In genomic region chr10:102334106-102334505, GRCh38 we compare ENCODE assay signal across 15 cellular contexts.
DNase-seq lines count a peak whose midpoint lies in the region; ATAC-seq and TF ChIP-seq lines count a peak whose summit lies in the region.
"Had no signal": no experiment of that assay in that cellular context is flagged by ENCODE, and none has a peak within 500 bp of the region (broad histone marks: within the 10 kb centered on the region; RNA-seq: fewer than 3 reads in every experiment).

No MANE protein-coding gene starts in this region.

- no peak for TF ChIP-seq CTCF in SK-N-SH (IDR thresholded peaks at IDR 0.05)
- no peak for TF ChIP-seq CTCF in epithelial cell of proximal tubule (conservative IDR thresholded peaks at IDR 0.05; ENCODE audit: low read depth, low read length)

- H2BK5ac ChIP-seq in mesenchymal stem cell (ENCODE audit: low read depth, low read length, poor library complexity, severe bottlenecking), result no peak overlapping the region

- no peak for ATAC-seq in stimulated activated naive B cell treated with anti-CD40 and anti-IgM and Interleukin-4, amounts not matched to agents 10 μg/mL and 1 μg/mL and 100 μg/mL, for 72 hours (replicated peaks)
- ATAC-seq in HG02571 (IDR thresholded peaks at IDR 0.05; ENCODE audit: unreplicated experiment) (no peak), HG03457 (IDR thresholded peaks at IDR 0.05; ENCODE audit: unreplicated experiment) (no peak)
- ATAC-seq: body of pancreas had no signal

- CTCF ChIA-PET in SK-N-SH (lab: Yijun Ruan, JAX), result interaction anchor here (0.7 to 2.5 kb wide), 6 partner anchors 13 to 202 kb away, joined by 3 to 22 read pairs (median 4); no protein-coding TSS in a partner anchor

- no peaks in the 10 kb centered on the region for H3K4me1 Mint-ChIP-seq in stimulated activated naive B cell treated with anti-CD40 and anti-IgM and Interleukin-4, amounts not matched to agents 10 μg/mL and 1 μg/mL and 100 μg/mL, for 72 hours

- H3K79me2 ChIP-seq in SK-N-SH (ENCODE audit: insufficient read depth), result peaks cover 22% of the 10 kb centered on the region; the same call in 1 of the 2 replicates

- no peak overlapping the region for H2BK12ac ChIP-seq in mesenchymal stem cell (ENCODE audit: low read length in 2 of 2)

- no peak overlapping the region for H3K18ac ChIP-seq in mesenchymal stem cell (ENCODE audit: low read depth in 1 of 2, low read length in 2 of 2)

- H3K23ac ChIP-seq in mesenchymal stem cell (ENCODE audit: low read length in 2 of 2), result no peak overlapping the region

- no peak overlapping the region for H2AK5ac ChIP-seq in mesenchymal stem cell (ENCODE audit: low read length, severe bottlenecking)

- H2AFZ ChIP-seq in SK-N-SH (ENCODE audit: low read depth), result no peak overlapping the region
- no peak overlapping the region for H2AFZ ChIP-seq in mesenchymal stem cell (ENCODE audit: low read depth, low read length)

- DNase-seq in SK-N-SH (peak; percentile 54), epithelial cell of proximal tubule (ENCODE audit: low read depth) (peak; percentile 54), mesenchymal stem cell (peak; percentile 83), UCSD-AML1 (lab: John Stamatoyannopoulos, UW; ENCODE audit: unreplicated experiment) (no peak), retina (no peak)
- DNase-seq in stimulated activated naive B cell treated with anti-CD40 and anti-IgM and Interleukin-4, amounts not matched to agents 10 μg/mL and 1 μg/mL and 100 μg/mL, for 72 hours, result no peak
- DNase-seq: activated CD4-positive, alpha-beta T cell treated with anti-CD3 and anti-CD28 coated beads for 4 hours; CD4-positive, alpha-beta T cell; H7; MG63; NCI-H2081 treated with DMSO at 0.1 percent for 48 hours; OCI-M1 had no signal

- H3K27me3 ChIP-seq in SK-N-SH (ENCODE audit: insufficient read depth), result no peaks in the 10 kb centered on the region
- no peaks in the 10 kb centered on the region for H3K27me3 ChIP-seq in mesenchymal stem cell (ENCODE audit: control insufficient read depth in 1 of 2, insufficient read depth in 1 of 2, low read length in 2 of 2)
- H3K27me3 ChIP-seq: body of pancreas, MG63 had no signal

- peaks cover 29% of the 10 kb centered on the region for H3K79me1 ChIP-seq in mesenchymal stem cell (replicated peaks; ENCODE audit: low read length, poor library complexity, severe bottlenecking)

- H4K91ac ChIP-seq in mesenchymal stem cell (ENCODE audit: low read length), result no peak overlapping the region

- POLR2A ChIA-PET in SK-N-SH (lab: Yijun Ruan, JAX), result interaction anchor here (1.0 kb wide), 1 partner anchor 15 kb away, joined by 3 read pairs; no protein-coding TSS in a partner anchor

- no peaks in the 10 kb centered on the region for H3K9me3 Mint-ChIP-seq in stimulated activated naive B cell treated with anti-CD40 and anti-IgM and Interleukin-4, amounts not matched to agents 10 μg/mL and 1 μg/mL and 100 μg/mL, for 72 hours
- H3K9me3 Mint-ChIP-seq: CD4-positive, alpha-beta T cell had no signal

- H3K9me2 ChIP-seq in SK-N-SH, result no peaks in the 10 kb centered on the region

- H3K4me2 ChIP-seq in SK-N-SH (no peak overlapping the region), mesenchymal stem cell (ENCODE audit: low read length, poor library complexity, severe bottlenecking) (no peak overlapping the region)

- WGBS in SK-N-SH (ENCODE audit: low lambda C conversion rate), result 61% methylated on average over 4 of the region's 4 CpGs
- WGBS in mesenchymal stem cell, result 47% methylated on average over 4 of the region's 4 CpGs

- H3K4me1 ChIP-seq in SK-N-SH (ENCODE audit: control insufficient read depth in 1 of 2, insufficient read depth in 2 of 2, low read depth in 1 of 2, low read length in 1 of 2) (peaks cover 0 to 6% of the 10 kb centered on the region in 2 experiments; a peak in 1 of 4 replicates), mesenchymal stem cell (ENCODE audit: control insufficient read depth, insufficient read depth, low read depth, low read length) (peaks cover 8% of the 10 kb centered on the region)

- H3F3A ChIP-seq in SK-N-SH (replicated peaks; ENCODE audit: insufficient read depth), result no peaks in the 10 kb centered on the region

- H3K9ac ChIP-seq in SK-N-SH (no peak overlapping the region), mesenchymal stem cell (ENCODE audit: low read length) (no peak overlapping the region)

- H2BK15ac ChIP-seq in mesenchymal stem cell (ENCODE audit: low read depth, poor library complexity, severe bottlenecking), result no peak overlapping the region

- no peak overlapping the region for H3K27ac ChIP-seq in SK-N-SH (ENCODE audit: low read depth in 2 of 2, low read length in 1 of 2)
- peak overlapping the region; percentile 77 for H3K27ac ChIP-seq in mesenchymal stem cell (ENCODE audit: low read length, poor library complexity, severe bottlenecking)

- H2BK120ac ChIP-seq in mesenchymal stem cell (ENCODE audit: low read depth, low read length), result no peak overlapping the region

- no peak for TF ChIP-seq RAD21 in SK-N-SH (IDR thresholded peaks at IDR 0.05; ENCODE audit: low read length)

- peak overlapping the region; percentile 2 for H3K27ac Mint-ChIP-seq in stimulated activated naive B cell treated with anti-CD40 and anti-IgM and Interleukin-4, amounts not matched to agents 10 μg/mL and 1 μg/mL and 100 μg/mL, for 72 hours
- H3K27ac Mint-ChIP-seq: CD4-positive, alpha-beta T cell had no signal

- no peaks in the 10 kb centered on the region for H4K20me1 ChIP-seq in SK-N-SH (ENCODE audit: insufficient read depth)

- H3K27me3 Mint-ChIP-seq in stimulated activated naive B cell treated with anti-CD40 and anti-IgM and Interleukin-4, amounts not matched to agents 10 μg/mL and 1 μg/mL and 100 μg/mL, for 72 hours, result no peaks in the 10 kb centered on the region
- H3K27me3 Mint-ChIP-seq: CD4-positive, alpha-beta T cell had no signal

- no peaks in the 10 kb centered on the region for H3K9me3 ChIP-seq in SK-N-SH
- H3K9me3 ChIP-seq in mesenchymal stem cell (ENCODE audit: control insufficient read depth, low read length), result no peaks in the 10 kb centered on the region
- H3K9me3 ChIP-seq: body of pancreas, MG63 had no signal

- H3K36me3 ChIP-seq in SK-N-SH (replicated peaks in 1 of 2; ENCODE audit: control insufficient read depth in 1 of 2, insufficient read depth in 2 of 2, low read length in 1 of 2), result no peaks in the 10 kb centered on the region
- peaks cover 6% of the 10 kb centered on the region in 2 experiments for H3K36me3 ChIP-seq in mesenchymal stem cell (ENCODE audit: control insufficient read depth in 1 of 2, insufficient read depth in 2 of 2, low read depth in 1 of 2, low read length in 2 of 2)

- no peak overlapping the region for H3K4ac ChIP-seq in mesenchymal stem cell (ENCODE audit: low read depth in 1 of 2, low read length in 2 of 2)

- no peak overlapping the region for H3K4me3 Mint-ChIP-seq in stimulated activated naive B cell treated with anti-CD40 and anti-IgM and Interleukin-4, amounts not matched to agents 10 μg/mL and 1 μg/mL and 100 μg/mL, for 72 hours
- H3K4me3 Mint-ChIP-seq: CD4-positive, alpha-beta T cell had no signal

- no peak for TF ChIP-seq EP300 in SK-N-SH (IDR thresholded peaks at IDR 0.05; ENCODE audit: borderline replicate concordance in 1 of 2, low read depth in 1 of 2, low read length in 1 of 2)

- no peak overlapping the region for H4K8ac ChIP-seq in mesenchymal stem cell (ENCODE audit: low read length)

- H3K4me3 ChIP-seq in SK-N-SH (ENCODE audit: low read depth in 2 of 2, low read length in 1 of 2) (no peak overlapping the region), epithelial cell of proximal tubule (ENCODE audit: low read depth, low read length) (no peak overlapping the region), mesenchymal stem cell (ENCODE audit: insufficient read depth in 1 of 2, low read depth in 1 of 2, low read length in 2 of 2) (no peak overlapping the region)
- H3K4me3 ChIP-seq: body of pancreas, MG63 had no signal

- H3K14ac ChIP-seq in mesenchymal stem cell (ENCODE audit: low read length in 2 of 2), result no peak overlapping the region

- H3K36me3 Mint-ChIP-seq in stimulated activated naive B cell treated with anti-CD40 and anti-IgM and Interleukin-4, amounts not matched to agents 10 μg/mL and 1 μg/mL and 100 μg/mL, for 72 hours, result peaks cover 24 to 29% of the 10 kb centered on the region in 2 donors

TF ChIP-seq in SK-N-SH, 30 proteins besides CTCF, POLR2A, EP300 and RAD21 (continues in another document):
- no peak for TF ChIP-seq ELF1 (IDR thresholded peaks at IDR 0.05)
- TF ChIP-seq FOSL2 (IDR thresholded peaks at IDR 0.05; ENCODE audit: borderline replicate concordance, low read depth), result no peak
- no peak for TF ChIP-seq POLR2AphosphoS5 (IDR thresholded peaks at IDR 0.05; ENCODE audit: low read depth, low read length)
- peak; percentile 49 for TF ChIP-seq GATA2 (CRISPR knock-in tag; IDR thresholded peaks at IDR 0.05)
- no peak for TF ChIP-seq REST (IDR thresholded peaks at IDR 0.05; ENCODE audit: low read depth, low read length)
- TF ChIP-seq RCOR1 (IDR thresholded peaks at IDR 0.05; ENCODE audit: low read length), result peak; percentile 88

Comparison
In these comparisons a context has a peak if more than half of its experiments do, and no peak if none do; other contexts are left out.
1. DNase-seq: peak in SK-N-SH (single experiment), epithelial cell of proximal tubule (single experiment) and mesenchymal stem cell (single experiment); none in stimulated activated naive B cell treated with anti-CD40 and anti-IgM and Interleukin-4, amounts not matched to agents 10 μg/mL and 1 μg/mL and 100 μg/mL, for 72 hours (single experiment), UCSD-AML1 (single experiment) and retina (single experiment).